Comparison of ENCODE assay signal across 1 cellular context in genomic region chr16:56657555-56658430, GRCh38.
A peak's percentile ranks its signal among the peaks of the same experiment; 100 is the strongest.
TF ChIP-seq lines count a peak whose summit lies in the region.

MT1F (plus strand) TSS chr16:56657959; CDS start chr16:56658059, 100 bp downstream.

TF ChIP-seq in HEK293, 187 proteins besides CTCF, POLR2A, EP300 and RAD21 (continued from another document):
- TF ChIP-seq, protein P1, sequence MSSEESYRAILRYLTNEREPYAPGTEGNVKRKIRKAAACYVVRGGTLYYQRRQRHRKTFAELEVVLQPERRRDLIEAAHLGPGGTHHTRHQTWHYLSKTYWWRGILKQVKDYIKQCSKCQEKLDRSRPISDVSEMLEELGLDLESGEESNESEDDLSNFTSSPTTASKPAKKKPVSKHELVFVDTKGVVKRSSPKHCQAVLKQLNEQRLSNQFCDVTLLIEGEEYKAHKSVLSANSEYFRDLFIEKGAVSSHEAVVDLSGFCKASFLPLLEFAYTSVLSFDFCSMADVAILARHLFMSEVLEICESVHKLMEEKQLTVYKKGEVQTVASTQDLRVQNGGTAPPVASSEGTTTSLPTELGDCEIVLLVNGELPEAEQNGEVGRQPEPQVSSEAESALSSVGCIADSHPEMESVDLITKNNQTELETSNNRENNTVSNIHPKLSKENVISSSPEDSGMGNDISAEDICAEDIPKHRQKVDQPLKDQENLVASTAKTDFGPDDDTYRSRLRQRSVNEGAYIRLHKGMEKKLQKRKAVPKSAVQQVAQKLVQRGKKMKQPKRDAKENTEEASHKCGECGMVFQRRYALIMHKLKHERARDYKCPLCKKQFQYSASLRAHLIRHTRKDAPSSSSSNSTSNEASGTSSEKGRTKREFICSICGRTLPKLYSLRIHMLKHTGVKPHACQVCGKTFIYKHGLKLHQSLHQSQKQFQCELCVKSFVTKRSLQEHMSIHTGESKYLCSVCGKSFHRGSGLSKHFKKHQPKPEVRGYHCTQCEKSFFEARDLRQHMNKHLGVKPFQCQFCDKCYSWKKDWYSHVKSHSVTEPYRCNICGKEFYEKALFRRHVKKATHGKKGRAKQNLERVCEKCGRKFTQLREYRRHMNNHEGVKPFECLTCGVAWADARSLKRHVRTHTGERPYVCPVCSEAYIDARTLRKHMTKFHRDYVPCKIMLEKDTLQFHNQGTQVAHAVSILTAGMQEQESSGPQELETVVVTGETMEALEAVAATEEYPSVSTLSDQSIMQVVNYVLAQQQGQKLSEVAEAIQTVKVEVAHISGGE (tag by site-specific recombination; conservative IDR thresholded peaks at IDR 0.05; ENCODE audit: low read depth): peak; percentile 26; the same call in 1 of the 2 replicates
- TF ChIP-seq WT1 (tag by site-specific recombination; IDR thresholded peaks at IDR 0.05) (no peak), REPIN1 (tag by site-specific recombination; IDR thresholded peaks at IDR 0.05; ENCODE audit: low read depth) (no peak), ZNF146 (tag by site-specific recombination; IDR thresholded peaks at IDR 0.05) (no peak), KLF16 (tag by site-specific recombination; IDR thresholded peaks at IDR 0.05) (peak; percentile 57)
